ENCODE assay signal across 1 cellular context in the genomic region with DNA sequence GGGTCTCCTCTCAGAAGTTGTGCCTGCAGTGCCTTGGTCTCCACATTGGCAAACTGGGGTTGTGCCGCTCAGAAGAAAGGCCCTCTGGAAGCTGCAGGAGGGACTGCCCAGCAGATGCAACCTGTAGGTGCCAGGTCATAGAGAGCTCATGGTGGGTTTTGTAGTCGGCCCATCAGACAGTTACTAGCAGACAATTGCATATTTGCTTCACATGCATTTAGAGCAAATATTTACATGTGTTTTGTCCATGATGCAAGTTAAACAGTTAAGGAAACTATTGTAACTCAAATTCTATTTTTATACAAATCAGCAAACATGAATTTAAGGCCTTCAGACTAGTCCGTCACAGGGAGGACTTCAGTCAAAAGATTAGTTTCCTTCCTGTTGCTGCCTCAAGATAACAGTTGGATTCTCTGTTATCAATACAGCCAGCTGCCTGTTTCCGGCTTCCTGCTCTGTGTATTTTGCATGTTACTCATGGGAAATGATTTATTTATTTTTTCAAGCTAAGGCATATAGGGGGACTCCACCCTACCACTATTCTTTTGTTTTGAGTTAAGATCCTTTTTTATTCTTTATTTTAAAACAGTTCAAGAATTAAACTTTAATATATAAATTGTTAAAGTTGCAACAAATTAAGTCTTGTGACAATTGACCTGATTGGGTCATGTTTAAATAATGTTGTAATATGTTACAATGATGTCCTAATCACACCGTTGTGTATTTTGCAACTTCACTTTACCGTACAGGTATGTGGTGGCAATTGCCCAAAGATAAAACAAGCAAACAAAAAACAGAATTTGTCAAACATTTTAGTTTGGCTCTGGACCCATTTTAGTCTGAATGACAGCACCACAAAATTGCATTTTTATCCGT.
A peak's percentile ranks its signal among the peaks of the same experiment; 100 is the strongest.
TF ChIP-seq lines count a peak whose summit lies in the region.

No MANE protein-coding gene starts in this region.

TF ChIP-seq in HepG2, 621 proteins besides CTCF, POLR2A, EP300 and RAD21 (continued from another document and continues in another):
- TF ChIP-seq, protein P1, sequence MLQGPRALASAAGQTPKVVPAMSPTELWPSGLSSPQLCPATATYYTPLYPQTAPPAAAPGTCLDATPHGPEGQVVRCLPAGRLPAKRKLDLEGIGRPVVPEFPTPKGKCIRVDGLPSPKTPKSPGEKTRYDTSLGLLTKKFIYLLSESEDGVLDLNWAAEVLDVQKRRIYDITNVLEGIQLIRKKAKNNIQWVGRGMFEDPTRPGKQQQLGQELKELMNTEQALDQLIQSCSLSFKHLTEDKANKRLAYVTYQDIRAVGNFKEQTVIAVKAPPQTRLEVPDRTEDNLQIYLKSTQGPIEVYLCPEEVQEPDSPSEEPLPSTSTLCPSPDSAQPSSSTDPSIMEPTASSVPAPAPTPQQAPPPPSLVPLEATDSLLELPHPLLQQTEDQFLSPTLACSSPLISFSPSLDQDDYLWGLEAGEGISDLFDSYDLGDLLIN (CRISPR knock-in tag; IDR thresholded peaks at IDR 0.05; ENCODE audit: borderline replicate concordance): no peak
- TF ChIP-seq, protein P2, sequence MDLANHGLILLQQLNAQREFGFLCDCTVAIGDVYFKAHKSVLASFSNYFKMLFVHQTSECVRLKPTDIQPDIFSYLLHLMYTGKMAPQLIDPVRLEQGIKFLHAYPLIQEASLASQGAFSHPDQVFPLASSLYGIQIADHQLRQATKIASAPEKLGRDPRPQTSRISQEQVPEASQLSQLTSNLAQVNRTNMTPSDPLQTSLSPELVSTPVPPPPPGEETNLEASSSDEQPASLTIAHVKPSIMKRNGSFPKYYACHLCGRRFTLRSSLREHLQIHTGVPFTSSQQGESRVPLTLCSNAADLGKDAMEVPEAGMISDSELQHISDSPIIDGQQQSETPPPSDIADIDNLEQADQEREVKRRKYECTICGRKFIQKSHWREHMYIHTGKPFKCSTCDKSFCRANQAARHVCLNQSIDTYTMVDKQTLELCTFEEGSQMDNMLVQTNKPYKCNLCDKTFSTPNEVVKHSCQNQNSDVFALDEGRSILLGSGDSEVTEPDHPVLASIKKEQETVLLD (CRISPR knock-in tag; IDR thresholded peaks at IDR 0.05; ENCODE audit: low read depth): no peak
- TF ChIP-seq, protein P3, sequence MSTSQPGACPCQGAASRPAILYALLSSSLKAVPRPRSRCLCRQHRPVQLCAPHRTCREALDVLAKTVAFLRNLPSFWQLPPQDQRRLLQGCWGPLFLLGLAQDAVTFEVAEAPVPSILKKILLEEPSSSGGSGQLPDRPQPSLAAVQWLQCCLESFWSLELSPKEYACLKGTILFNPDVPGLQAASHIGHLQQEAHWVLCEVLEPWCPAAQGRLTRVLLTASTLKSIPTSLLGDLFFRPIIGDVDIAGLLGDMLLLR (CRISPR knock-in tag; IDR thresholded peaks at IDR 0.05): no peak
- TF ChIP-seq YY1 (IDR thresholded peaks at IDR 0.05; ENCODE audit: insufficient read depth, insufficient replicate concordance, low read depth, low read length) (no peak), GLI4 (CRISPR knock-in tag; IDR thresholded peaks at IDR 0.05; ENCODE audit: borderline replicate concordance) (no peak), GTF3A (CRISPR knock-in tag; conservative IDR thresholded peaks at IDR 0.05) (no peak), PHB2 (IDR thresholded peaks at IDR 0.05; ENCODE audit: partially characterized antibody) (no peak), NFRKB (IDR thresholded peaks at IDR 0.05) (no peak), PAWR (CRISPR knock-in tag; IDR thresholded peaks at IDR 0.05; ENCODE audit: borderline replicate concordance) (no peak), BRD4 (CRISPR knock-in tag; IDR thresholded peaks at IDR 0.05) (no peak), ZNF44 (CRISPR knock-in tag; IDR thresholded peaks at IDR 0.05) (no peak), SIX4 (CRISPR knock-in tag; IDR thresholded peaks at IDR 0.05) (no peak; the same call in 1 of the 2 replicates), SRY (CRISPR knock-in tag; IDR thresholded peaks at IDR 0.05) (no peak), MAFK (conservative IDR thresholded peaks at IDR 0.05 in 1 of 2, IDR thresholded peaks at IDR 0.05 in 1 of 2; ENCODE audit: low read length in 2 of 2) (peak; percentile 61 to 64), NFE2L1 (CRISPR knock-in tag; IDR thresholded peaks at IDR 0.05; ENCODE audit: borderline replicate concordance) (no peak), ZNF879 (CRISPR knock-in tag; IDR thresholded peaks at IDR 0.05) (no peak), ZFYVE20 (CRISPR knock-in tag; IDR thresholded peaks at IDR 0.05; ENCODE audit: borderline replicate concordance, low read depth) (no peak), ZNF547 (CRISPR knock-in tag; IDR thresholded peaks at IDR 0.05) (peak; percentile 58; the same call in 1 of the 2 replicates), ZNF33A (CRISPR knock-in tag; IDR thresholded peaks at IDR 0.05; ENCODE audit: borderline replicate concordance) (no peak), GABPA (IDR thresholded peaks at IDR 0.05; ENCODE audit: low read depth, low read length) (no peak), GABPA (CRISPR knock-in tag; IDR thresholded peaks at IDR 0.05; ENCODE audit: low read depth) (peak; percentile 82), NFE2 (CRISPR knock-in tag; IDR thresholded peaks at IDR 0.05) (no peak), SRSF1 (optimal IDR thresholded peaks at IDR 0.05; ENCODE audit: low read depth, low read length) (no peak), DNMT3B (CRISPR knock-in tag; conservative IDR thresholded peaks at IDR 0.05) (no peak), RARA (CRISPR knock-in tag; IDR thresholded peaks at IDR 0.05) (peak; percentile 96), ZNF7 (CRISPR knock-in tag; IDR thresholded peaks at IDR 0.05) (no peak), EEA1 (CRISPR knock-in tag; IDR thresholded peaks at IDR 0.05; ENCODE audit: borderline replicate concordance) (no peak), CENPX (CRISPR knock-in tag; IDR thresholded peaks at IDR 0.05) (no peak), MBD4 (IDR thresholded peaks at IDR 0.05; ENCODE audit: borderline replicate concordance, low read length) (no peak; the same call in 1 of the 2 replicates), BCL6 (CRISPR knock-in tag; IDR thresholded peaks at IDR 0.05) (peak; percentile 87), FOSL1 (CRISPR knock-in tag; IDR thresholded peaks at IDR 0.05; ENCODE audit: borderline replicate concordance) (peak; percentile 22; the same call in 1 of the 2 replicates), ZNF781 (CRISPR knock-in tag; IDR thresholded peaks at IDR 0.05; ENCODE audit: borderline replicate concordance, not compliant biosample characterization) (no peak), ZNF883 (CRISPR knock-in tag; IDR thresholded peaks at IDR 0.05; ENCODE audit: not compliant biosample characterization) (no peak)
- TF ChIP-seq, protein P4, sequence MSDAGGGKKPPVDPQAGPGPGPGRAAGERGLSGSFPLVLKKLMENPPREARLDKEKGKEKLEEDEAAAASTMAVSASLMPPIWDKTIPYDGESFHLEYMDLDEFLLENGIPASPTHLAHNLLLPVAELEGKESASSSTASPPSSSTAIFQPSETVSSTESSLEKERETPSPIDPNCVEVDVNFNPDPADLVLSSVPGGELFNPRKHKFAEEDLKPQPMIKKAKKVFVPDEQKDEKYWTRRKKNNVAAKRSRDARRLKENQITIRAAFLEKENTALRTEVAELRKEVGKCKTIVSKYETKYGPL (CRISPR knock-in tag; IDR thresholded peaks at IDR 0.05): no peak
- TF ChIP-seq, protein P5, sequence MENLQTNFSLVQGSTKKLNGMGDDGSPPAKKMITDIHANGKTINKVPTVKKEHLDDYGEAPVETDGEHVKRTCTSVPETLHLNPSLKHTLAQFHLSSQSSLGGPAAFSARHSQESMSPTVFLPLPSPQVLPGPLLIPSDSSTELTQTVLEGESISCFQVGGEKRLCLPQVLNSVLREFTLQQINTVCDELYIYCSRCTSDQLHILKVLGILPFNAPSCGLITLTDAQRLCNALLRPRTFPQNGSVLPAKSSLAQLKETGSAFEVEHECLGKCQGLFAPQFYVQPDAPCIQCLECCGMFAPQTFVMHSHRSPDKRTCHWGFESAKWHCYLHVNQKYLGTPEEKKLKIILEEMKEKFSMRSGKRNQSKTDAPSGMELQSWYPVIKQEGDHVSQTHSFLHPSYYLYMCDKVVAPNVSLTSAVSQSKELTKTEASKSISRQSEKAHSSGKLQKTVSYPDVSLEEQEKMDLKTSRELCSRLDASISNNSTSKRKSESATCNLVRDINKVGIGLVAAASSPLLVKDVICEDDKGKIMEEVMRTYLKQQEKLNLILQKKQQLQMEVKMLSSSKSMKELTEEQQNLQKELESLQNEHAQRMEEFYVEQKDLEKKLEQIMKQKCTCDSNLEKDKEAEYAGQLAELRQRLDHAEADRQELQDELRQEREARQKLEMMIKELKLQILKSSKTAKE (CRISPR knock-in tag; IDR thresholded peaks at IDR 0.05; ENCODE audit: borderline replicate concordance): peak; percentile 74; the same call in 1 of the 2 replicates
- TF ChIP-seq, protein P6, sequence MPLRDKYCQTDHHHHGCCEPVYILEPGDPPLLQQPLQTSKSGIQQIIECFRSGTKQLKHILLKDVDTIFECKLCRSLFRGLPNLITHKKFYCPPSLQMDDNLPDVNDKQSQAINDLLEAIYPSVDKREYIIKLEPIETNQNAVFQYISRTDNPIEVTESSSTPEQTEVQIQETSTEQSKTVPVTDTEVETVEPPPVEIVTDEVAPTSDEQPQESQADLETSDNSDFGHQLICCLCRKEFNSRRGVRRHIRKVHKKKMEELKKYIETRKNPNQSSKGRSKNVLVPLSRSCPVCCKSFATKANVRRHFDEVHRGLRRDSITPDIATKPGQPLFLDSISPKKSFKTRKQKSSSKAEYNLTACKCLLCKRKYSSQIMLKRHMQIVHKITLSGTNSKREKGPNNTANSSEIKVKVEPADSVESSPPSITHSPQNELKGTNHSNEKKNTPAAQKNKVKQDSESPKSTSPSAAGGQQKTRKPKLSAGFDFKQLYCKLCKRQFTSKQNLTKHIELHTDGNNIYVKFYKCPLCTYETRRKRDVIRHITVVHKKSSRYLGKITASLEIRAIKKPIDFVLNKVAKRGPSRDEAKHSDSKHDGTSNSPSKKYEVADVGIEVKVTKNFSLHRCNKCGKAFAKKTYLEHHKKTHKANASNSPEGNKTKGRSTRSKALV (CRISPR knock-in tag; IDR thresholded peaks at IDR 0.05): 0 out of 2 replicates have a peak, but pooled peaks have one; percentile 35
- TF ChIP-seq, protein P7, sequence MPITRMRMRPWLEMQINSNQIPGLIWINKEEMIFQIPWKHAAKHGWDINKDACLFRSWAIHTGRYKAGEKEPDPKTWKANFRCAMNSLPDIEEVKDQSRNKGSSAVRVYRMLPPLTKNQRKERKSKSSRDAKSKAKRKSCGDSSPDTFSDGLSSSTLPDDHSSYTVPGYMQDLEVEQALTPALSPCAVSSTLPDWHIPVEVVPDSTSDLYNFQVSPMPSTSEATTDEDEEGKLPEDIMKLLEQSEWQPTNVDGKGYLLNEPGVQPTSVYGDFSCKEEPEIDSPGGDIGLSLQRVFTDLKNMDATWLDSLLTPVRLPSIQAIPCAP (CRISPR knock-in tag; IDR thresholded peaks at IDR 0.05; ENCODE audit: low read depth): no peak
- TF ChIP-seq, protein P8, sequence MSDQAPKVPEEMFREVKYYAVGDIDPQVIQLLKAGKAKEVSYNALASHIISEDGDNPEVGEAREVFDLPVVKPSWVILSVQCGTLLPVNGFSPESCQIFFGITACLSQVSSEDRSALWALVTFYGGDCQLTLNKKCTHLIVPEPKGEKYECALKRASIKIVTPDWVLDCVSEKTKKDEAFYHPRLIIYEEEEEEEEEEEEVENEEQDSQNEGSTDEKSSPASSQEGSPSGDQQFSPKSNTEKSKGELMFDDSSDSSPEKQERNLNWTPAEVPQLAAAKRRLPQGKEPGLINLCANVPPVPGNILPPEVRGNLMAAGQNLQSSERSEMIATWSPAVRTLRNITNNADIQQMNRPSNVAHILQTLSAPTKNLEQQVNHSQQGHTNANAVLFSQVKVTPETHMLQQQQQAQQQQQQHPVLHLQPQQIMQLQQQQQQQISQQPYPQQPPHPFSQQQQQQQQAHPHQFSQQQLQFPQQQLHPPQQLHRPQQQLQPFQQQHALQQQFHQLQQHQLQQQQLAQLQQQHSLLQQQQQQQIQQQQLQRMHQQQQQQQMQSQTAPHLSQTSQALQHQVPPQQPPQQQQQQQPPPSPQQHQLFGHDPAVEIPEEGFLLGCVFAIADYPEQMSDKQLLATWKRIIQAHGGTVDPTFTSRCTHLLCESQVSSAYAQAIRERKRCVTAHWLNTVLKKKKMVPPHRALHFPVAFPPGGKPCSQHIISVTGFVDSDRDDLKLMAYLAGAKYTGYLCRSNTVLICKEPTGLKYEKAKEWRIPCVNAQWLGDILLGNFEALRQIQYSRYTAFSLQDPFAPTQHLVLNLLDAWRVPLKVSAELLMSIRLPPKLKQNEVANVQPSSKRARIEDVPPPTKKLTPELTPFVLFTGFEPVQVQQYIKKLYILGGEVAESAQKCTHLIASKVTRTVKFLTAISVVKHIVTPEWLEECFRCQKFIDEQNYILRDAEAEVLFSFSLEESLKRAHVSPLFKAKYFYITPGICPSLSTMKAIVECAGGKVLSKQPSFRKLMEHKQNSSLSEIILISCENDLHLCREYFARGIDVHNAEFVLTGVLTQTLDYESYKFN (CRISPR knock-in tag; conservative IDR thresholded peaks at IDR 0.05): peak; percentile 91
- TF ChIP-seq, protein P9, sequence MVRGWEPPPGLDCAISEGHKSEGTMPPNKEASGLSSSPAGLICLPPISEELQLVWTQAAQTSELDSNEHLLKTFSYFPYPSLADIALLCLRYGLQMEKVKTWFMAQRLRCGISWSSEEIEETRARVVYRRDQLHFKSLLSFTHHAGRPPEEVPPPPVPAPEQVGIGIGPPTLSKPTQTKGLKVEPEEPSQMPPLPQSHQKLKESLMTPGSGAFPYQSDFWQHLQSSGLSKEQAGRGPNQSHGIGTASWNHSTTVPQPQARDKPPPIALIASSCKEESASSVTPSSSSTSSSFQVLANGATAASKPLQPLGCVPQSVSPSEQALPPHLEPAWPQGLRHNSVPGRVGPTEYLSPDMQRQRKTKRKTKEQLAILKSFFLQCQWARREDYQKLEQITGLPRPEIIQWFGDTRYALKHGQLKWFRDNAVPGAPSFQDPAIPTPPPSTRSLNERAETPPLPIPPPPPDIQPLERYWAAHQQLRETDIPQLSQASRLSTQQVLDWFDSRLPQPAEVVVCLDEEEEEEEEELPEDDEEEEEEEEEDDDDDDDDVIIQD (CRISPR knock-in tag; IDR thresholded peaks at IDR 0.05; ENCODE audit: low read depth): peak; percentile 58; the same call in 1 of the 2 replicates
- TF ChIP-seq, protein P10, sequence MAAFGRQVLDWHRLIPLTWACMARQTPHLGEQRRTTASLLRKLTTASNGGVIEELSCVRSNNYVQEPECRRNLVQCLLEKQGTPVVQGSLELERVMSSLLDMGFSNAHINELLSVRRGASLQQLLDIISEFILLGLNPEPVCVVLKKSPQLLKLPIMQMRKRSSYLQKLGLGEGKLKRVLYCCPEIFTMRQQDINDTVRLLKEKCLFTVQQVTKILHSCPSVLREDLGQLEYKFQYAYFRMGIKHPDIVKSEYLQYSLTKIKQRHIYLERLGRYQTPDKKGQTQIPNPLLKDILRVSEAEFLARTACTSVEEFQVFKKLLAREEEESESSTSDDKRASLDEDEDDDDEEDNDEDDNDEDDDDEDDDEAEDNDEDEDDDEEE (CRISPR knock-in tag; IDR thresholded peaks at IDR 0.05): no peak
- TF ChIP-seq, protein P11, sequence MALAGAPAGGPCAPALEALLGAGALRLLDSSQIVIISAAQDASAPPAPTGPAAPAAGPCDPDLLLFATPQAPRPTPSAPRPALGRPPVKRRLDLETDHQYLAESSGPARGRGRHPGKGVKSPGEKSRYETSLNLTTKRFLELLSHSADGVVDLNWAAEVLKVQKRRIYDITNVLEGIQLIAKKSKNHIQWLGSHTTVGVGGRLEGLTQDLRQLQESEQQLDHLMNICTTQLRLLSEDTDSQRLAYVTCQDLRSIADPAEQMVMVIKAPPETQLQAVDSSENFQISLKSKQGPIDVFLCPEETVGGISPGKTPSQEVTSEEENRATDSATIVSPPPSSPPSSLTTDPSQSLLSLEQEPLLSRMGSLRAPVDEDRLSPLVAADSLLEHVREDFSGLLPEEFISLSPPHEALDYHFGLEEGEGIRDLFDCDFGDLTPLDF (CRISPR knock-in tag; IDR thresholded peaks at IDR 0.05): no peak
